ENCODE assay signal across 30 cellular contexts in the genomic region with DNA sequence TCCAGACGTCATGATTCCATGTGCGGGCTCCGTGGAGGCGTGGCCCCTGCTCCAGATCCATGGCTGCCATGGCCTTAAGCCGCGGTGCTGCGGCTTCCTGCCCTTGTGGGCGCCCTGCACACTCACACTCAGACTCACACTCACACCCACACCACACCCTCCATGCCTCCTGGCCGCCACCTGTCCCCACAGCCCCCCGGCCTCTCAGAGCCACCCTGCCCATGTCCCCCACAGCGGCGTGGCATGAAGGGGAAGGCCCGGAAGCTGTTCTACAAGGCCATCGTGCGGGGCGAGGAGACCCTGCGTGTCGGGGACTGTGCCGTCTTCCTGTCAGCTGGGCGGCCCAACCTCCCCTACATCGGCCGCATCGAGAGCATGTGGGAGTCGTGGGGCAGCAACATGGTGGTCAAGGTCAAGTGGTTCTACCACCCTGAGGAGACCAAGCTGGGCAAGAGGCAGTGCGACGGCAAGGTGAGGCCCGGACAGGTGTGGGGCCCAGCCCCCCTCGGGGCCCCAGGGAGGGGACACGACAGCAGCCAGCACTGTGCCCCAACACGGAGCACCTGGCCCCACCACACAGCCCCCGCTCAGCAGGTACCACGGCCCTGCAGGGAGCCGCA.
"Had no signal": no experiment of that assay in that cellular context is flagged by ENCODE, and none has a peak within 500 bp of the region (broad histone marks: within the 10 kb centered on the region; RNA-seq: fewer than 3 reads in every experiment).

No MANE protein-coding gene starts in this region.

- H3K27ac ChIP-seq: ascending aorta, breast epithelium, cardiac muscle cell, colonic mucosa, epithelial cell of prostate, esophagus squamous epithelium, gastroesophageal sphincter, heart right ventricle, WERI-Rb-1 had no signal

- H3K4me1 ChIP-seq: ascending aorta, breast epithelium, colonic mucosa, gastroesophageal sphincter had no signal

- H3K27me3 ChIP-seq: ascending aorta, breast epithelium, cardiac muscle cell, colonic mucosa, esophagus squamous epithelium, gastroesophageal sphincter, heart right ventricle had no signal

- FAIRE-seq: endometrium, endothelial cell of umbilical vein had no signal

- H3K4me3 ChIP-seq: ascending aorta, cardiac muscle cell, colonic mucosa, esophagus squamous epithelium, gastroesophageal sphincter, heart right ventricle had no signal

- H3K36me3 ChIP-seq: breast epithelium, colonic mucosa had no signal

- DNase-seq: activated B cell treated with CpG ODN at 0.5 μM for 24 hours; activated CD4-positive, alpha-beta T cell treated with anti-CD3 and anti-CD28 coated beads for 48 hours; activated CD4-positive, alpha-beta T cell treated with anti-CD3 and anti-CD28 coated beads, Interleukin-2, amount 50 U/mL, for 1 hour; activated CD4-positive, alpha-beta T cell treated with anti-CD3 and anti-CD28 coated beads, Interleukin-2, amount 50 U/mL, for 48 hours; activated CD8-positive, alpha-beta memory T cell treated with anti-CD3 and anti-CD28 coated beads, Interleukin-2, amount 10 ng/mL, durations not matched to agents 7 days and 5 days; activated CD8-positive, alpha-beta memory T cell treated with anti-CD3 and anti-CD28 coated beads, Interleukin-2, amount 50 U/mL, for 4 hours; activated CD8-positive, alpha-beta T cell treated with anti-CD3 and anti-CD28 coated beads for 36 hours; activated gamma-delta T cell; activated naive CD4-positive, alpha-beta T cell; activated naive CD4-positive, alpha-beta T cell treated with anti-CD3 and anti-CD28 coated beads, Interleukin-2, amount 10 ng/mL, durations not matched to agents 7 days and 5 days; activated naive CD8-positive, alpha-beta T cell treated with anti-CD3 and anti-CD28 coated beads, Interleukin-2, amount 10 ng/mL, durations not matched to agents 7 days and 5 days; activated T-cell treated with anti-CD3 and anti-CD28 coated beads, Interleukin-2, amount 50 U/mL, for 24 hours; activated T-cell treated with anti-CD3 and anti-CD28 coated beads, Interleukin-2, amount 50 U/mL, for 72 hours; central memory CD4-positive, alpha-beta T cell; cerebellar nuclear complex; colonic mucosa; effector CD8-positive, alpha-beta T cell; esophagus squamous epithelium; foreskin melanocyte; heart right ventricle; T-helper 17 cell; T1000; WERI-Rb-1 had no signal

- H3K9me3 ChIP-seq: ascending aorta, breast epithelium, colonic mucosa, esophagus squamous epithelium, gastroesophageal sphincter, heart right ventricle had no signal
